ENCODE assay signal across 21 cellular contexts in the genomic region with DNA sequence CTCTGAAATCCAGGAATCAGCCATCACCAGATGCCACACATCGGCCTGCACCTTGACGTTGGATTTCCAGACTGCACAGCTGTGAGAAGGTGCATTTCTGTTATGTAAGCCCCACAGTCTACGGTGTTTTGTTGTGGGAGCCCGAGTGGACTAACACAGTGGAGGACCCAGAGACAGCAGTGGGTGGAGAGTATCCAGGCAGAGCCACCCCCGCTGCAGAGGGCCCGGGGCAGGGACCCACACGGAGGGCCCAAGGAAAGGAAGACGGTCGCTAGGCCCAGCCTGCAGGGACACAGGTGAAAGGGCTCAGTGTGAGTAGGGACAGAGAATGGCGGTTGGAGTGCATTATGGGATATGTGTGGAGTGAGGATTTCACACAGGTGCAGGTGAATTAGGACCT.
DNase-seq lines count a peak whose midpoint lies in the region; ATAC-seq, FAIRE-seq and TF ChIP-seq lines count a peak whose summit lies in the region.
"Had no signal": no experiment of that assay in that cellular context is flagged by ENCODE, and none has a peak within 500 bp of the region (broad histone marks: within the 10 kb centered on the region; RNA-seq: fewer than 3 reads in every experiment).

No MANE protein-coding gene starts in this region.

- 83% methylated on average over 10 of the region's 10 CpGs; no CpG with 5 or more reads in 1 of the 2 experiments for WGBS in H1 (ENCODE audit: extremely low coverage in 1 of 2, insufficient coverage in 1 of 2, insufficient read length in 1 of 2, insufficient replicate concordance in 2 of 2, low coverage in 1 of 2, low lambda C conversion rate in 2 of 2, missing lambda C conversion rate in 1 of 2), 2 experiments

- no peak overlapping the region for H3K23ac ChIP-seq in H1 (ENCODE audit: insufficient read length)

- H4K8ac ChIP-seq in H1 (ENCODE audit: extremely low read depth, insufficient read depth, low read length): 0 out of 2 replicates have a peak overlapping the region, but pooled peaks have one; percentile 11

- no peak for FAIRE-seq in H1 (lab: Jason Lieb, UNC)
- FAIRE-seq: A549, D721Med, G401.6, GM12891, GM19239 had no signal

- no peak overlapping the region for H2BK12ac ChIP-seq in H1 (ENCODE audit: low read depth, low read length)

- TF ChIP-seq CTCF in natural killer cell (IDR thresholded peaks at IDR 0.05) (no peak), H1 (IDR thresholded peaks at IDR 0.05; ENCODE audit: control extremely low read depth in 1 of 3, insufficient read depth in 1 of 3, low read depth in 1 of 3, low read length in 3 of 3) (no peak)

- no peak overlapping the region for H3K4me3 Mint-ChIP-seq in natural killer cell treated with Interleukin-12 subunit alpha and Interleukin-12 subunit beta and Interleukin-15 and Interleukin-18, amount 100 ng/mL, for 72 hours
- no peak overlapping the region for H3K4me3 Mint-ChIP-seq in natural killer cell
- no peak overlapping the region for H3K4me3 Mint-ChIP-seq in activated CD4-positive, alpha-beta memory T cell treated with anti-CD3 and anti-CD28 coated beads for 36 hours
- H3K4me3 Mint-ChIP-seq: B cell; CD4-positive, alpha-beta T cell; CD8-positive, alpha-beta T cell had no signal

- H2BK120ac ChIP-seq in H1 (replicated peaks; ENCODE audit: low read depth, low read length): no peak overlapping the region

- H3K56ac ChIP-seq in H1 (replicated peaks; ENCODE audit: insufficient read length, low read depth, low read length): no peak overlapping the region

- H3K23me2 ChIP-seq in H1 (ENCODE audit: low read depth, low read length): peaks cover 10% of the 10 kb centered on the region; the same call in 1 of the 2 replicates

- no peak overlapping the region for H3K9ac ChIP-seq in H1 (replicated peaks in 1 of 4; ENCODE audit: extremely low read depth in 1 of 4, low read depth in 3 of 4, low read length in 3 of 4)
- H3K9ac ChIP-seq: BLaER1 treated with 17β-estradiol and CSF1 and Interleukin-3, amounts not matched to agents 10 nM and 100 nM had no signal

- H2AFZ ChIP-seq in H1 (ENCODE audit: low read length): no peak overlapping the region

- no peak for TF ChIP-seq RAD21 in H1 (IDR thresholded peaks at IDR 0.05 in 1 of 2, conservative IDR thresholded peaks at IDR 0.05 in 1 of 2; ENCODE audit: low read depth in 2 of 2, low read length in 2 of 2)

- intact Hi-C loops in natural killer cell (cut with micrococcal nuclease): no loop called here
- intact Hi-C loops in activated CD4-positive, alpha-beta memory T cell treated with anti-CD3 and anti-CD28 coated beads for 36 hours (cut with micrococcal nuclease): no loop called here

- POLR2A ChIA-PET in H1 (lab: Charles Lee; ENCODE audit: partially characterized antibody): no interaction called here
- POLR2A ChIA-PET in activated CD4-positive, alpha-beta memory T cell treated with anti-CD3 and anti-CD28 coated beads for 36 hours (lab: Charles Lee): no interaction called here

- no peak overlapping the region for H2BK20ac ChIP-seq in H1 (ENCODE audit: low read length)

- no peaks in the 10 kb centered on the region for H3K27me3 ChIP-seq in H1 (replicated peaks in 1 of 4; ENCODE audit: control insufficient read depth in 3 of 4, extremely low read depth in 1 of 4, insufficient read depth in 3 of 4, low read length in 3 of 4)
- H3K27me3 ChIP-seq: BLaER1 treated with 17β-estradiol and CSF1 and Interleukin-3, amounts not matched to agents 10 nM and 100 nM had no signal

- H4K5ac ChIP-seq in H1 (ENCODE audit: insufficient read length, low read depth, low read length): no peak overlapping the region

- ATAC-seq in natural killer cell treated with Interleukin-12 subunit alpha and Interleukin-12 subunit beta and Interleukin-15 and Interleukin-18, amount 100 ng/mL, for 72 hours: peak; percentile 14 to 40
- ATAC-seq in natural killer cell: no peak
- ATAC-seq in HG03108 (IDR thresholded peaks at IDR 0.05; ENCODE audit: unreplicated experiment): no peak
- ATAC-seq: A549; CD8-positive, alpha-beta T cell had no signal

- peaks cover 0 to 3% of the 10 kb centered on the region in 2 experiments for H4K20me1 ChIP-seq in H1 (replicated peaks in 1 of 2; ENCODE audit: control insufficient read depth in 1 of 2, insufficient read depth in 2 of 2, low read length in 2 of 2)
- H4K20me1 ChIP-seq: BLaER1 treated with 17β-estradiol and CSF1 and Interleukin-3, amounts not matched to agents 10 nM and 100 nM had no signal

- H2AK5ac ChIP-seq in H1 (ENCODE audit: low read depth, low read length): no peak overlapping the region

- no peak overlapping the region for H2BK15ac ChIP-seq in H1 (ENCODE audit: low read length)

- no peak overlapping the region for H3K18ac ChIP-seq in H1 (ENCODE audit: extremely low read depth, low read length)

- no peaks in the 10 kb centered on the region for H3K4me1 Mint-ChIP-seq in natural killer cell treated with Interleukin-12 subunit alpha and Interleukin-12 subunit beta and Interleukin-15 and Interleukin-18, amount 100 ng/mL, for 72 hours (ENCODE audit: low read depth in 2 of 2)
- no peaks in the 10 kb centered on the region for H3K4me1 Mint-ChIP-seq in natural killer cell
- no peaks in the 10 kb centered on the region for H3K4me1 Mint-ChIP-seq in activated CD4-positive, alpha-beta memory T cell treated with anti-CD3 and anti-CD28 coated beads for 36 hours (ENCODE audit: low read depth)
- H3K4me1 Mint-ChIP-seq: B cell had no signal

- peaks cover 29 to 67% of the 10 kb centered on the region in 2 experiments for H3K9me3 ChIP-seq in H1 (ENCODE audit: insufficient read depth in 2 of 2, low read depth in 1 of 2, low read length in 1 of 2)
- H3K9me3 ChIP-seq: A549, Caco-2 had no signal

- no peaks in the 10 kb centered on the region for H3K9me3 Mint-ChIP-seq in natural killer cell treated with Interleukin-12 subunit alpha and Interleukin-12 subunit beta and Interleukin-15 and Interleukin-18, amount 100 ng/mL, for 72 hours
- no peaks in the 10 kb centered on the region for H3K9me3 Mint-ChIP-seq in natural killer cell
- no peaks in the 10 kb centered on the region for H3K9me3 Mint-ChIP-seq in activated CD4-positive, alpha-beta memory T cell treated with anti-CD3 and anti-CD28 coated beads for 36 hours
- H3K9me3 Mint-ChIP-seq: CD4-positive, alpha-beta T cell had no signal

- no peak overlapping the region for H2BK5ac ChIP-seq in H1 (ENCODE audit: low read depth, low read length)

- no peak for DNase-seq in natural killer cell treated with Interleukin-12 subunit alpha and Interleukin-12 subunit beta and Interleukin-15 and Interleukin-18, amount 100 ng/mL, for 72 hours (ENCODE audit: low spot score)
- DNase-seq in natural killer cell (no peak), H1 (ENCODE audit: low read depth in 1 of 2, low spot score in 2 of 2) (no peak)
- no peak for DNase-seq in activated CD4-positive, alpha-beta memory T cell treated with anti-CD3 and anti-CD28 coated beads for 36 hours
- DNase-seq: AML-193; Caco-2; Calu3; CD4-positive, alpha-beta T cell; CD8-positive, alpha-beta T cell; DMS79 treated with DMSO at 0.1 percent for 48 hours; GF-D8 had no signal

- H3K4me3 ChIP-seq in H1 (ENCODE audit: extremely low read depth in 1 of 4, insufficient read depth in 2 of 4, low read depth in 3 of 4, low read length in 4 of 4): no peak overlapping the region
- H3K4me3 ChIP-seq: A549; BLaER1 treated with 17β-estradiol and CSF1 and Interleukin-3, amounts not matched to agents 10 nM and 100 nM had no signal

- CTCF ChIA-PET in H1 (lab: Charles Lee; ENCODE audit: partially characterized antibody): no interaction called here
- CTCF ChIA-PET in activated CD4-positive, alpha-beta memory T cell treated with anti-CD3 and anti-CD28 coated beads for 36 hours (lab: Charles Lee): no interaction called here

- no peaks in the 10 kb centered on the region for H3K36me3 ChIP-seq in H1 (ENCODE audit: control insufficient read depth in 2 of 4, insufficient read depth in 4 of 4, low read length in 3 of 4)
- H3K36me3 ChIP-seq: BLaER1 treated with 17β-estradiol and CSF1 and Interleukin-3, amounts not matched to agents 10 nM and 100 nM had no signal

- no peaks in the 10 kb centered on the region for H3K36me3 Mint-ChIP-seq in natural killer cell treated with Interleukin-12 subunit alpha and Interleukin-12 subunit beta and Interleukin-15 and Interleukin-18, amount 100 ng/mL, for 72 hours
- H3K36me3 Mint-ChIP-seq in natural killer cell: no peaks in the 10 kb centered on the region
- H3K36me3 Mint-ChIP-seq in activated CD4-positive, alpha-beta memory T cell treated with anti-CD3 and anti-CD28 coated beads for 36 hours: no peaks in the 10 kb centered on the region
- H3K36me3 Mint-ChIP-seq: CD8-positive, alpha-beta T cell had no signal

- no peaks in the 10 kb centered on the region; a peak in 1 of 7 replicates for H3K4me1 ChIP-seq in H1 (replicated peaks in 1 of 4; ENCODE audit: control insufficient read depth in 3 of 4, insufficient read depth in 4 of 4, low read length in 3 of 4)
- H3K4me1 ChIP-seq: A549, Caco-2 had no signal

- no peaks in the 10 kb centered on the region for H3K79me2 ChIP-seq in H1 (ENCODE audit: control insufficient read depth in 1 of 2, insufficient read depth in 2 of 2, low read length in 2 of 2)

- no peak overlapping the region for H3K27ac Mint-ChIP-seq in natural killer cell treated with Interleukin-12 subunit alpha and Interleukin-12 subunit beta and Interleukin-15 and Interleukin-18, amount 100 ng/mL, for 72 hours
- no peak overlapping the region for H3K27ac Mint-ChIP-seq in natural killer cell
- H3K27ac Mint-ChIP-seq in activated CD4-positive, alpha-beta memory T cell treated with anti-CD3 and anti-CD28 coated beads for 36 hours: no peak overlapping the region
- H3K27ac Mint-ChIP-seq: B cell; CD4-positive, alpha-beta T cell; CD8-positive, alpha-beta T cell had no signal

- H3K14ac ChIP-seq in H1 (ENCODE audit: insufficient read length): no peak overlapping the region

- H4K91ac ChIP-seq in H1 (replicated peaks; ENCODE audit: insufficient read length, low read length): no peak overlapping the region

- no peak for TF ChIP-seq EP300 in H1 (IDR thresholded peaks at IDR 0.05; ENCODE audit: borderline replicate concordance in 1 of 2, low read depth in 2 of 2, low read length in 2 of 2)

- no peak overlapping the region for H3K27ac ChIP-seq in H1 (ENCODE audit: low read depth, low read length)
- H3K27ac ChIP-seq: 22Rv1; A549; BLaER1 treated with 17β-estradiol and CSF1 and Interleukin-3, amounts not matched to agents 10 nM and 100 nM; C4-2B had no signal

- H3K79me1 ChIP-seq in H1 (ENCODE audit: low read depth, low read length): no peaks in the 10 kb centered on the region

- no peak overlapping the region for H3K4ac ChIP-seq in H1 (replicated peaks; ENCODE audit: insufficient read length, low read depth, low read length)

- H3K27me3 Mint-ChIP-seq in natural killer cell treated with Interleukin-12 subunit alpha and Interleukin-12 subunit beta and Interleukin-15 and Interleukin-18, amount 100 ng/mL, for 72 hours: peaks cover 0 to 7% of the 10 kb centered on the region in 2 donors
- peaks cover 0 to 7% of the 10 kb centered on the region in 2 donors for H3K27me3 Mint-ChIP-seq in natural killer cell (ENCODE audit: low read depth in 2 of 2)
- peaks cover 1% of the 10 kb centered on the region for H3K27me3 Mint-ChIP-seq in activated CD4-positive, alpha-beta memory T cell treated with anti-CD3 and anti-CD28 coated beads for 36 hours
- H3K27me3 Mint-ChIP-seq: CD4-positive, alpha-beta T cell had no signal

- H3K4me2 ChIP-seq in H1 (ENCODE audit: insufficient read depth in 1 of 2, low read depth in 2 of 2, low read length in 2 of 2): no peak overlapping the region
- H3K4me2 ChIP-seq: A549; BLaER1 treated with 17β-estradiol and CSF1 and Interleukin-3, amounts not matched to agents 10 nM and 100 nM had no signal

- TF ChIP-seq POLR2A in H1 (IDR thresholded peaks at IDR 0.05; ENCODE audit: control extremely low read depth in 1 of 2, low read depth in 2 of 2, low read length in 2 of 2): no peak

Comparison
In these comparisons a context has a peak if more than half of its experiments do, and no peak if none do; other contexts are left out.
1. ATAC-seq: peak in natural killer cell treated with Interleukin-12 subunit alpha and Interleukin-12 subunit beta and Interleukin-15 and Interleukin-18, amount 100 ng/mL, for 72 hours (2 of 2); none in natural killer cell (0 of 3) and HG03108 (single experiment).